In genomic region chr20:62299666-62300236, GRCh38 we compare ENCODE assay signal across 25 cellular contexts.
"Had no signal": no experiment of that assay in that cellular context is flagged by ENCODE, and none has a peak within 500 bp of the region (broad histone marks: within the 10 kb centered on the region; RNA-seq: fewer than 3 reads in every experiment).

No MANE protein-coding gene starts in this region.

- H3K36me3 Mint-ChIP-seq: type B pancreatic cell had no signal

- H3K9ac ChIP-seq: neural progenitor cell had no signal

- DNase-seq: dorsolateral prefrontal cortex; effector CD4-positive, alpha-beta T cell; foreskin fibroblast; gastrocnemius medialis; left cardiac atrium; mesendoderm; midbrain; naive thymus-derived CD4-positive, alpha-beta T cell; spleen; stimulated activated naive CD8-positive, alpha-beta T cell treated with anti-CD3 and anti-CD28 coated beads, Interleukin-15, Interleukin-2, amounts not matched to agents 100 U/mL and 50 U/mL, for 24 hours; substantia nigra; testis; tibial artery had no signal

- H3K9me3 Mint-ChIP-seq: naive thymus-derived CD4-positive, alpha-beta T cell; nephron; neural progenitor cell; stimulated activated memory B cell treated with anti-CD40 and anti-IgM and Interleukin-4, amounts not matched to agents 10 μg/mL and 1 μg/mL and 100 μg/mL, for 72 hours; type B pancreatic cell had no signal

- ATAC-seq: gastrocnemius medialis; heart left ventricle; left cardiac atrium; left lung; naive thymus-derived CD4-positive, alpha-beta T cell; right cardiac atrium; stimulated activated memory B cell treated with anti-CD40 and anti-IgM and Interleukin-4, amounts not matched to agents 10 μg/mL and 1 μg/mL and 100 μg/mL, for 72 hours; stimulated activated naive CD8-positive, alpha-beta T cell treated with anti-CD3 and anti-CD28 coated beads, Interleukin-15, Interleukin-2, amounts not matched to agents 100 U/mL and 50 U/mL, for 24 hours had no signal

- H3K36me3 ChIP-seq: neural progenitor cell, prostate gland had no signal

- FAIRE-seq: colon, islet of Langerhans had no signal

- H3K27ac ChIP-seq: heart left ventricle, hepatocyte, left lung, neural progenitor cell, prostate gland, spleen, testis, tibial artery had no signal

- H3K27ac Mint-ChIP-seq: nephron; neural progenitor cell; stimulated activated memory B cell treated with anti-CD40 and anti-IgM and Interleukin-4, amounts not matched to agents 10 μg/mL and 1 μg/mL and 100 μg/mL, for 72 hours; type B pancreatic cell had no signal

- H3K4me3 Mint-ChIP-seq: naive thymus-derived CD4-positive, alpha-beta T cell; nephron; neural progenitor cell; stimulated activated memory B cell treated with anti-CD40 and anti-IgM and Interleukin-4, amounts not matched to agents 10 μg/mL and 1 μg/mL and 100 μg/mL, for 72 hours; type B pancreatic cell had no signal

- H3K4me2 ChIP-seq: hepatocyte, neural progenitor cell had no signal

- H3K27me3 ChIP-seq: dorsolateral prefrontal cortex, gastrocnemius medialis, heart left ventricle, hepatocyte, left lung, neural progenitor cell, spleen, testis, tibial artery had no signal

- H3K9me3 ChIP-seq: gastrocnemius medialis, heart left ventricle, left lung, prostate gland, spleen, testis, tibial artery had no signal

- H3K4me3 ChIP-seq: dorsolateral prefrontal cortex, gastrocnemius medialis, heart left ventricle, hepatocyte, left lung, neural progenitor cell, prostate gland, skin epidermis, spleen, testis, tibial artery had no signal

- H3K27me3 Mint-ChIP-seq: naive thymus-derived CD4-positive, alpha-beta T cell; stimulated activated memory B cell treated with anti-CD40 and anti-IgM and Interleukin-4, amounts not matched to agents 10 μg/mL and 1 μg/mL and 100 μg/mL, for 72 hours; type B pancreatic cell had no signal

- H2AFZ ChIP-seq: hepatocyte, neural progenitor cell had no signal
